15 cellular contexts compared by ENCODE assay signal in the genomic region with DNA sequence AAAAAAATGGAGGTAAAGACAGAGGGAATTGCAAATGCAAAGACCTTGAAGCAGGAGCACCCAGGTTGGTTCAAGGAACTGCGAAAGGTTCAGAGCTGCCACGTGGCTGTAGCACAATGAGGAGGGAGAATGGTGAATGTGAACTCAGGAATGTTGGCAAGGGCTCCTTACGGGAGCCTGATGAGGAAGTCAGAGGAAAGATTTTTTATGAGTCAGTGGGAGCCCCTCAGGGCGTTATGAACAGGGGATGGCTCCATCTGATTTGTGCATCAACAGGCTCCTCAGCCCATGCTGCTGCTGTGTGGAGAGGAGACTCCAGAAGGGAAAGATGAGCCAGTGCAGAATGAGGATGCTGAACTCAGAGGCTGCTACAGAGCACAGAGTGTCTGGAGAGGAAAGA.
DNase-seq lines count a peak whose midpoint lies in the region; FAIRE-seq and TF ChIP-seq lines count a peak whose summit lies in the region.
"Had no signal": no experiment of that assay in that cellular context is flagged by ENCODE, and none has a peak within 500 bp of the region (broad histone marks: within the 10 kb centered on the region; RNA-seq: fewer than 3 reads in every experiment).

No MANE protein-coding gene starts in this region.

- no peaks in the 10 kb centered on the region for H4K20me1 ChIP-seq in OCI-LY1 (ENCODE audit: insufficient read depth, low read length)

- no peak overlapping the region for H2AK5ac ChIP-seq in trophoblast cell (ENCODE audit: low read length)

- no peak overlapping the region for H3K4ac ChIP-seq in trophoblast cell (ENCODE audit: low read depth, low read length)

- H2AFZ ChIP-seq in OCI-LY1 (ENCODE audit: low read length) (no peak overlapping the region), trophoblast cell (ENCODE audit: insufficient read depth, low read length, poor library complexity) (no peak overlapping the region)

- FAIRE-seq in GM19239 (lab: Jason Lieb, UNC) (no peak), kidney (lab: Jason Lieb, UNC) (no peak)

- no peaks in the 10 kb centered on the region for H3K79me2 ChIP-seq in OCI-LY1 (ENCODE audit: insufficient read depth, low read length)
- no peaks in the 10 kb centered on the region for H3K79me2 ChIP-seq in trophoblast cell (ENCODE audit: control insufficient read depth, insufficient read depth, low read length, poor library complexity)

- no peak overlapping the region for H3K18ac ChIP-seq in trophoblast cell (ENCODE audit: low read length)

- no peaks in the 10 kb centered on the region for H3K79me1 ChIP-seq in trophoblast cell (ENCODE audit: low read length)

- no peak overlapping the region for H4K8ac ChIP-seq in trophoblast cell (ENCODE audit: low read depth, low read length)

- no peaks in the 10 kb centered on the region for H3F3A ChIP-seq in OCI-LY1 (ENCODE audit: insufficient read depth, low read length)

- peaks cover 5% of the 10 kb centered on the region for H3K36me3 ChIP-seq in OCI-LY1 (ENCODE audit: insufficient read depth, low read length)
- H3K36me3 ChIP-seq in trophoblast cell (ENCODE audit: control insufficient read depth in 1 of 2, insufficient read depth in 2 of 2, low read length in 2 of 2) = no peaks in the 10 kb centered on the region
- no peaks in the 10 kb centered on the region for H3K36me3 ChIP-seq in kidney (ENCODE audit: control insufficient read depth in 1 of 2, insufficient read depth in 2 of 2, low read length in 2 of 2)

- no peak overlapping the region for H2BK12ac ChIP-seq in trophoblast cell (ENCODE audit: low read length)

- H4K91ac ChIP-seq in trophoblast cell (ENCODE audit: low read depth, low read length) = no peak overlapping the region

- H3K9me3 ChIP-seq in OCI-LY1 (ENCODE audit: low read length) (peaks cover 6% of the 10 kb centered on the region), trophoblast cell (ENCODE audit: insufficient read depth, low read depth, low read length) (no peaks in the 10 kb centered on the region), kidney (ENCODE audit: control insufficient read depth in 1 of 2, low read length in 2 of 2) (no peaks in the 10 kb centered on the region)
- H3K9me3 ChIP-seq: psoas muscle had no signal

- DNase-seq in EH (ENCODE audit: low read depth) = peak; percentile 99
- peak; percentile 98 for DNase-seq in epithelial cell of esophagus (ENCODE audit: low read depth)
- peak; percentile 30 to 63 for DNase-seq in trophoblast cell
- DNase-seq in NCI-H526 (lab: John Stamatoyannopoulos, UW) = no peak
- DNase-seq in Kasumi-1 (lab: John Stamatoyannopoulos, UW) = no peak
- no peak for DNase-seq in GM19239 (ENCODE audit: insufficient read length, low spot score)
- no peak for DNase-seq in kidney
- DNase-seq: activated naive CD8-positive, alpha-beta T cell treated with anti-CD3 and anti-CD28 coated beads, Interleukin-2, amount 50 U/mL, for 24 hours; midbrain; NCI-H510A; psoas muscle; SHP77 treated with DMSO at 0.1 percent for 48 hours; stimulated activated CD4-positive, alpha-beta T cell treated with anti-CD3 and anti-CD28 coated beads, Interleukin-4, amount 100 ng/mL, for 4 hours had no signal

- H3K27ac ChIP-seq in OCI-LY1 (ENCODE audit: low read depth, low read length, poor library complexity, severe bottlenecking) (peak overlapping the region; percentile 39), trophoblast cell (ENCODE audit: low read depth, low read length) (no peak overlapping the region), kidney (ENCODE audit: low read depth in 2 of 2, low read length in 2 of 2) (no peak overlapping the region)
- H3K27ac ChIP-seq: psoas muscle, VCaP had no signal

- H3K23ac ChIP-seq in trophoblast cell (ENCODE audit: low read length) = no peak overlapping the region

- no CpG with 5 or more reads among the region's 4 CpGs for WGBS in trophoblast cell (ENCODE audit: extremely low coverage, insufficient coverage, insufficient read length)

- no peak overlapping the region for H4K12ac ChIP-seq in trophoblast cell (ENCODE audit: low read depth, low read length)

- no peaks in the 10 kb centered on the region for H3K27me3 ChIP-seq in OCI-LY1 (ENCODE audit: insufficient read depth, low read length)
- no peaks in the 10 kb centered on the region for H3K27me3 ChIP-seq in trophoblast cell (ENCODE audit: insufficient read depth, low read length)

- H3K9ac ChIP-seq in OCI-LY1 (ENCODE audit: low read length) (no peak overlapping the region), trophoblast cell (ENCODE audit: low read length) (no peak overlapping the region), kidney (ENCODE audit: low read length in 2 of 2) (no peak overlapping the region)

- TF ChIP-seq CTCF in OCI-LY1 (IDR thresholded peaks at IDR 0.05; ENCODE audit: low read length) (no peak), epithelial cell of esophagus (IDR thresholded peaks at IDR 0.05; ENCODE audit: insufficient read depth, low read depth, low read length, missing control alignments) (no peak), kidney (IDR thresholded peaks at IDR 0.05; ENCODE audit: borderline replicate concordance, extremely low read depth, insufficient read depth) (no peak)

- peaks cover 91% of the 10 kb centered on the region for H3K4me1 ChIP-seq in OCI-LY1 (ENCODE audit: insufficient read depth, low read length, severe bottlenecking)
- H3K4me1 ChIP-seq in trophoblast cell (ENCODE audit: control insufficient read depth in 1 of 2, insufficient read depth in 2 of 2, low read length in 2 of 2) = no peaks in the 10 kb centered on the region
- H3K4me1 ChIP-seq in kidney (ENCODE audit: control insufficient read depth in 1 of 2, insufficient read depth in 1 of 2, low read depth in 1 of 2, low read length in 2 of 2) = no peaks in the 10 kb centered on the region
- H3K4me1 ChIP-seq: psoas muscle had no signal

- no peak overlapping the region for H2BK120ac ChIP-seq in trophoblast cell (ENCODE audit: insufficient read depth, low read length, poor library complexity)

- H3K4me2 ChIP-seq in OCI-LY1 (ENCODE audit: low read length) (no peak overlapping the region), trophoblast cell (ENCODE audit: low read length) (no peak overlapping the region)

- intact Hi-C loops in kidney (cut with DNase I) = no loop called here

- H2BK5ac ChIP-seq in trophoblast cell (ENCODE audit: low read depth, low read length, poor library complexity) = no peak overlapping the region

- H3K4me3 ChIP-seq in OCI-LY1 (ENCODE audit: low read depth, low read length, poor library complexity, severe bottlenecking) = no peak overlapping the region
- no peak overlapping the region for H3K4me3 ChIP-seq in epithelial cell of esophagus (ENCODE audit: low read length)
- H3K4me3 ChIP-seq in trophoblast cell (ENCODE audit: low read depth, low read length) = no peak overlapping the region
- H3K4me3 ChIP-seq in kidney (ENCODE audit: low read length in 2 of 2) = no peak overlapping the region
- H3K4me3 ChIP-seq: psoas muscle had no signal

- no peaks in the 10 kb centered on the region for H3K9me2 ChIP-seq in OCI-LY1 (ENCODE audit: low read depth, low read length)

- H3K14ac ChIP-seq in trophoblast cell (ENCODE audit: low read length) = no peak overlapping the region

Comparison
In these comparisons a context has a peak if more than half of its experiments do, and no peak if none do; other contexts are left out.
1. DNase-seq: peak in EH (single experiment), epithelial cell of esophagus (single experiment) and trophoblast cell (2 of 2); none in NCI-H526 (0 of 2), Kasumi-1 (0 of 2), GM19239 (single experiment) and kidney (single experiment).